8 cellular contexts compared by ENCODE assay signal in genomic region chr6:32152414-32153251, GRCh38. TPM values are rescaled to one million over a fixed set of nuclear protein-coding genes. Genes with fewer than 3 reads are reported as not detected.
DNase-seq lines count a peak whose midpoint lies in the region; ATAC-seq and TF ChIP-seq lines count a peak whose summit lies in the region.

No MANE protein-coding gene starts in this region.

- peaks cover 23% of the 10 kb centered on the region for H3K4me1 ChIP-seq in ACC112 (ENCODE audit: control insufficient read depth, insufficient read depth, low read length, unreplicated experiment)
- H3K4me1 ChIP-seq in lower lobe of right lung = peaks cover 27% of the 10 kb centered on the region
- H3K4me1 ChIP-seq in upper lobe of left lung = peaks cover 31 to 63% (median 36%) of the 10 kb centered on the region in 4 donors

- H3K36me3 ChIP-seq in ACC112 (ENCODE audit: insufficient read depth, low read length) (peaks cover 4% of the 10 kb centered on the region; the same call in 1 of the 2 replicates), lower lobe of right lung (peaks cover 15% of the 10 kb centered on the region), upper lobe of left lung (peaks cover 0 to 17% (median 1%) of the 10 kb centered on the region in 4 donors)

- WGBS in upper lobe of left lung, 2 donors = 47 to 61% methylated on average over 22 to 24 of the region's 24 CpGs

- H2AFZ ChIP-seq in ACC112 (ENCODE audit: low read length, unreplicated experiment) = peak overlapping the region; percentile 4

- H3K4me3 ChIP-seq in ACC112 (ENCODE audit: low read depth, low read length) = peak overlapping the region; percentile 96
- H3K4me3 ChIP-seq in Jurkat, Clone E6-1 (ENCODE audit: low read length) = peak overlapping the region; percentile 75
- H3K4me3 ChIP-seq in lower lobe of right lung = peak overlapping the region; percentile 77
- H3K4me3 ChIP-seq in upper lobe of left lung = peak overlapping the region in 3 of 4 donors; percentile 54 to 76 (median 60)

- peaks cover 20% of the 10 kb centered on the region for H3K79me2 ChIP-seq in ACC112 (ENCODE audit: control insufficient read depth, insufficient read depth, low read length, unreplicated experiment)

- peak overlapping the region; percentile 75 for H3K27ac ChIP-seq in ACC112 (ENCODE audit: low read depth, low read length)
- peak overlapping the region; percentile 89 for H3K27ac ChIP-seq in cingulate gyrus (ENCODE audit: low read depth, low read length)
- H3K27ac ChIP-seq in lower lobe of right lung = peak overlapping the region; percentile 84
- peak overlapping the region; percentile 79 to 87 (median 85) for H3K27ac ChIP-seq in upper lobe of left lung

- no peak for TF ChIP-seq CTCF in lower lobe of right lung (IDR thresholded peaks at IDR 0.05)
- TF ChIP-seq CTCF in upper lobe of left lung (IDR thresholded peaks at IDR 0.05) = no peak

- TF ChIP-seq EP300 in upper lobe of left lung (IDR thresholded peaks at IDR 0.05) = no peak

- H3K9me3 ChIP-seq in lower lobe of right lung (no peaks in the 10 kb centered on the region), upper lobe of left lung (no peaks in the 10 kb centered on the region)

- ATAC-seq in lower lobe of right lung (no peak), upper lobe of left lung (ENCODE audit: low FRiP score in 2 of 2) (peak in 1 of 2 donors; percentile 19), HG03025 (IDR thresholded peaks at IDR 0.05; ENCODE audit: low FRiP score, unreplicated experiment) (no peak)

- intact Hi-C loops in lower lobe of right lung (cut with DNase I) = no loop called here

- no peak for TF ChIP-seq POLR2A in upper lobe of left lung (IDR thresholded peaks at IDR 0.05)

- H3K27me3 ChIP-seq in ACC112 (ENCODE audit: insufficient read depth, low read length) (no peaks in the 10 kb centered on the region), lower lobe of right lung (ENCODE audit: low read depth) (peaks cover 42% of the 10 kb centered on the region), upper lobe of left lung (peaks cover 0 to 34% (median 14%) of the 10 kb centered on the region in 4 donors)

- DNase-seq in Jurkat, Clone E6-1 (ENCODE audit: low read depth, low spot score) = no peak
- no peak for DNase-seq in lower lobe of right lung
- peak in 1 of 2 donors; percentile 30 for DNase-seq in upper lobe of left lung
- DNase-seq in HPDE6-E6E7 (ENCODE audit: extremely low spot score) = no peak
- DNase-seq in cerebellar nuclear complex (lab: John Stamatoyannopoulos, UW) = no peak

RNA-seq across cellular contexts. Expression of gene PRRT1, which starts 0.9 kb away (rescaled TPM):
- polyA plus RNA-seq in Jurkat, Clone E6-1 (2012; ENCODE audit: insufficient read depth, insufficient read length) = 1.2 TPM
- total RNA-seq in lower lobe of right lung (1.2 TPM), upper lobe of left lung (1 to 10 TPM in 2 of 6 donors, under 1 TPM in 3, not detected in 1; 0.69 to 6.3 (median 0.98) TPM)

RNA-seq across cellular contexts. Expression of gene PPT2, which starts 1.3 kb away (rescaled TPM):
- 27.3 TPM for polyA plus RNA-seq in Jurkat, Clone E6-1 (2012; ENCODE audit: insufficient read depth, insufficient read length)
- total RNA-seq in lower lobe of right lung (13.7 TPM), upper lobe of left lung (10 to 100 TPM in 5 of 6 donors, 1 to 10 TPM in 1; 7.0 to 64.8 (median 16.8) TPM)

RNA-seq across cellular contexts. Expression of gene EGFL8, which starts 11.8 kb away (rescaled TPM):
- 18.3 TPM for polyA plus RNA-seq in Jurkat, Clone E6-1 (2012; ENCODE audit: insufficient read depth, insufficient read length)
- total RNA-seq in lower lobe of right lung (13.4 TPM), upper lobe of left lung (10 to 100 TPM in 2 of 6 donors, 1 to 10 TPM in 4; 6.1 to 37.7 (median 9.6) TPM)

RNA-seq across cellular contexts. Expression of gene FKBPL, which starts 22.5 kb away (rescaled TPM):
- polyA plus RNA-seq in Jurkat, Clone E6-1 (2012; ENCODE audit: insufficient read depth, insufficient read length) = 12.4 TPM
- total RNA-seq in lower lobe of right lung (5.8 TPM), upper lobe of left lung (1 to 10 TPM in 5 of 6 donors, not detected in 1; 1.4 to 5.6 (median 4.6) TPM)

RNA-seq across cellular contexts. Expression of gene AGPAT1, which starts 23.3 kb away (rescaled TPM):
- polyA plus RNA-seq in Jurkat, Clone E6-1 (2012; ENCODE audit: insufficient read depth, insufficient read length) = 57.3 TPM
- total RNA-seq in lower lobe of right lung = 51.2 TPM
- 10 to 100 TPM; 25.9 to 54.5 (median 32.6) TPM for total RNA-seq in upper lobe of left lung
